ENCODE assay signal across 1 cellular context in genomic region chr11:10899542-10899830, GRCh38.
TF ChIP-seq lines count a peak whose summit lies in the region.

No MANE protein-coding gene starts in this region.

TF ChIP-seq in GM12878, 131 proteins besides CTCF, POLR2A, EP300 and RAD21 (continued from another document):
- no peak for TF ChIP-seq ZBTB4 (CRISPR knock-in tag; IDR thresholded peaks at IDR 0.05)
- no peak for TF ChIP-seq GABPA (IDR thresholded peaks at IDR 0.05; ENCODE audit: low read depth)
- TF ChIP-seq NKRF (conservative IDR thresholded peaks at IDR 0.05), result no peak
- no peak for TF ChIP-seq E2F4 (IDR thresholded peaks at IDR 0.05; ENCODE audit: low read depth, low read length)
- no peak for TF ChIP-seq RELB (IDR thresholded peaks at IDR 0.05; ENCODE audit: low read depth)
- no peak for TF ChIP-seq BMI1 (IDR thresholded peaks at IDR 0.05; ENCODE audit: borderline replicate concordance)
